ENCODE assay signal across 21 cellular contexts in genomic region chr9:136837146-136837855, GRCh38.
"Had no signal": no experiment of that assay in that cellular context is flagged by ENCODE, and none has a peak within 500 bp of the region (broad histone marks: within the 10 kb centered on the region; RNA-seq: fewer than 3 reads in every experiment).

No MANE protein-coding gene starts in this region.

- H3K27me3 ChIP-seq: brain microvascular endothelial cell, Peyer's patch had no signal

- H3K4me3 ChIP-seq: Peyer's patch had no signal

- ATAC-seq: activated CD8-positive, alpha-beta memory T cell treated with anti-CD3 and anti-CD28 coated beads, Interleukin-2, amount 10 ng/mL, durations not matched to agents 7 days and 5 days; activated T-cell treated with anti-CD3 and anti-CD28 coated beads, Interleukin-2, amount 50 U/mL, for 4 hours; T-helper 17 cell; WTC11 had no signal

- DNase-seq: activated CD4-positive, alpha-beta T cell treated with anti-CD3 and anti-CD28 coated beads for 48 hours; activated CD4-positive, alpha-beta T cell treated with anti-CD3 and anti-CD28 coated beads, Interleukin-2, amount 50 U/mL, for 48 hours; activated CD4-positive, CD25-positive, alpha-beta regulatory T cell treated with anti-CD3 and anti-CD28 coated beads, Interleukin-2, amount 50 U/mL, for 72 hours; activated CD8-positive, alpha-beta memory T cell treated with anti-CD3 and anti-CD28 coated beads, Interleukin-2, amount 10 ng/mL, durations not matched to agents 7 days and 5 days; activated effector memory CD4-positive, alpha-beta T cell treated with anti-CD3 and anti-CD28 coated beads, Interleukin-2, amount 50 U/mL, for 16 hours; activated naive CD4-positive, alpha-beta T cell treated with Interleukin-2 at 50 U/mL for 16 hours; activated T-cell treated with anti-CD3 and anti-CD28 coated beads, Interleukin-2, amount 50 U/mL, for 4 hours; amygdala; brain microvascular endothelial cell; Kasumi-1; KBM-7; NCI-H1105 treated with DMSO at 0.1 percent for 48 hours; NCI-H1436 treated with DMSO at 0.1 percent for 48 hours; NCI-H187; NCI-H2081; NCI-H510A treated with DMSO at 0.1 percent for 48 hours; Peyer's patch; SHP77 treated with DMSO at 0.1 percent for 48 hours; T-helper 17 cell; T-helper 9 cell had no signal

- H3K9me3 ChIP-seq: Peyer's patch had no signal

- H3K27ac ChIP-seq: brain microvascular endothelial cell, Peyer's patch had no signal
